In genomic region chr2:187569042-187569441, GRCh38 we compare ENCODE assay signal across 32 cellular contexts. TPM values are rescaled to one million over a fixed set of nuclear protein-coding genes. Genes with fewer than 3 reads are reported as not detected.
"Had no signal": no experiment of that assay in that cellular context is flagged by ENCODE, and none has a peak within 500 bp of the region (broad histone marks: within the 10 kb centered on the region; RNA-seq: fewer than 3 reads in every experiment).

No MANE protein-coding gene starts in this region.

- H3K27me3 ChIP-seq: hepatocyte, sigmoid colon had no signal

- H3K27ac Mint-ChIP-seq: activated naive CD8-positive, alpha-beta T cell; activated T-cell treated with anti-CD3 and anti-CD28 coated beads, Interleukin-2, amount 50 U/mL, for 72 hours; dendritic cell treated with granulocyte-macrophage colony-stimulating factor and Interleukin-4, amounts not matched to agents 40 ng/mL and 50 ng/mL, for 4 days; naive thymus-derived CD8-positive, alpha-beta T cell; stimulated activated effector memory CD8-positive, alpha-beta T cell treated with anti-CD3 and anti-CD28 coated beads, Interleukin-12 subunit alpha, Interleukin-12 subunit beta, amount 100 ng/mL, for 72 hours; stimulated activated naive CD8-positive, alpha-beta T cell treated with anti-CD3 and anti-CD28 coated beads, Interleukin-15, Interleukin-2, amounts not matched to agents 100 ng/mL and 50 ng/mL, for 24 hours; T-helper 2 cell treated with Interferon-gamma antibody and Interleukin-4, amounts not matched to agents 5 μg/mL and 100 μg/mL, for 36 hours had no signal

- H3K4me3 Mint-ChIP-seq: activated naive CD8-positive, alpha-beta T cell; activated T-cell treated with anti-CD3 and anti-CD28 coated beads, Interleukin-2, amount 50 U/mL, for 72 hours; central memory CD8-positive, alpha-beta T cell; dendritic cell treated with granulocyte-macrophage colony-stimulating factor and Interleukin-4, amounts not matched to agents 40 ng/mL and 50 ng/mL, for 4 days; naive thymus-derived CD8-positive, alpha-beta T cell; neural crest cell; stimulated activated effector memory CD8-positive, alpha-beta T cell treated with anti-CD3 and anti-CD28 coated beads, Interleukin-12 subunit alpha, Interleukin-12 subunit beta, amount 100 ng/mL, for 72 hours; stimulated activated naive CD8-positive, alpha-beta T cell treated with anti-CD3 and anti-CD28 coated beads, Interleukin-15, Interleukin-2, amounts not matched to agents 100 ng/mL and 50 ng/mL, for 24 hours; T-helper 2 cell treated with Interferon-gamma antibody and Interleukin-4, amounts not matched to agents 5 μg/mL and 100 μg/mL, for 36 hours had no signal

- H3K9me3 Mint-ChIP-seq: dendritic cell treated with granulocyte-macrophage colony-stimulating factor and Interleukin-4, amounts not matched to agents 40 ng/mL and 50 ng/mL, for 4 days; T-helper 2 cell treated with Interferon-gamma antibody and Interleukin-4, amounts not matched to agents 5 μg/mL and 100 μg/mL, for 36 hours had no signal

- H3K36me3 ChIP-seq: sigmoid colon, thoracic aorta had no signal

- DNase-seq: activated CD4-positive, alpha-beta T cell treated with anti-CD3 and anti-CD28 coated beads for 4 hours; activated CD4-positive, alpha-beta T cell treated with anti-CD3 and anti-CD28 coated beads, Interleukin-2, amount 50 U/mL, for 4 hours; activated naive CD4-positive, alpha-beta T cell; activated T-cell treated with anti-CD3 and anti-CD28 coated beads for 4 hours; activated T-cell treated with anti-CD3 and anti-CD28 coated beads, Interleukin-2, amount 50 U/mL, for 72 hours; anterior cingulate cortex; effector CD8-positive, alpha-beta T cell; left cardiac atrium; mammary epithelial cell; midbrain; naive thymus-derived CD8-positive, alpha-beta T cell; nucleus accumbens; psoas muscle; sigmoid colon; small intestine; stimulated activated CD4-positive, alpha-beta T cell treated with anti-CD3 and anti-CD28 coated beads, Interleukin-4, amount 100 ng/mL, for 24 hours; trophoblast cell had no signal

- H3K27me3 Mint-ChIP-seq: central memory CD8-positive, alpha-beta T cell; dendritic cell treated with granulocyte-macrophage colony-stimulating factor and Interleukin-4, amounts not matched to agents 40 ng/mL and 50 ng/mL, for 4 days; stimulated activated naive CD8-positive, alpha-beta T cell treated with anti-CD3 and anti-CD28 coated beads, Interleukin-15, Interleukin-2, amounts not matched to agents 100 ng/mL and 50 ng/mL, for 24 hours had no signal

- H3K4me1 Mint-ChIP-seq: central memory CD8-positive, alpha-beta T cell; naive thymus-derived CD8-positive, alpha-beta T cell; neural crest cell; stimulated activated effector memory CD8-positive, alpha-beta T cell treated with anti-CD3 and anti-CD28 coated beads, Interleukin-12 subunit alpha, Interleukin-12 subunit beta, amount 100 ng/mL, for 72 hours had no signal

- H3K4me2 ChIP-seq: hepatocyte had no signal

- H3K27ac ChIP-seq: hepatocyte, parathyroid adenoma, psoas muscle, sigmoid colon, thoracic aorta had no signal

- H2AFZ ChIP-seq: hepatocyte, parathyroid adenoma had no signal

- H3K36me3 Mint-ChIP-seq: activated naive CD8-positive, alpha-beta T cell; stimulated activated effector memory CD8-positive, alpha-beta T cell treated with anti-CD3 and anti-CD28 coated beads, Interleukin-12 subunit alpha, Interleukin-12 subunit beta, amount 100 ng/mL, for 72 hours had no signal

- H3K9ac ChIP-seq: parathyroid adenoma had no signal

- H3K4me3 ChIP-seq: hepatocyte, psoas muscle, sigmoid colon, thoracic aorta had no signal

- H3K4me1 ChIP-seq: parathyroid adenoma, psoas muscle, sigmoid colon had no signal

- FAIRE-seq: bronchial epithelial cell, endometrium, frontal cortex, keratinocyte, small intestine, urothelium cell line had no signal

- H3K9me3 ChIP-seq: psoas muscle, sigmoid colon, thoracic aorta had no signal

- ATAC-seq: activated T-cell treated with anti-CD3 and anti-CD28 coated beads, Interleukin-2, amount 50 U/mL, for 72 hours; left cardiac atrium; naive thymus-derived CD8-positive, alpha-beta T cell; psoas muscle; stimulated activated effector memory CD8-positive, alpha-beta T cell treated with anti-CD3 and anti-CD28 coated beads, Interleukin-12 subunit alpha, Interleukin-12 subunit beta, amount 100 ng/mL, for 72 hours had no signal

- H3K79me2 ChIP-seq: hepatocyte, parathyroid adenoma had no signal

RNA-seq across cellular contexts. Expression of gene TFPI, which starts 14.8 kb away (rescaled TPM):
- total RNA-seq: naive thymus-derived CD8-positive, alpha-beta T cell had no signal
- polyA plus RNA-seq: naive thymus-derived CD8-positive, alpha-beta T cell had no signal
